In the genomic region with DNA sequence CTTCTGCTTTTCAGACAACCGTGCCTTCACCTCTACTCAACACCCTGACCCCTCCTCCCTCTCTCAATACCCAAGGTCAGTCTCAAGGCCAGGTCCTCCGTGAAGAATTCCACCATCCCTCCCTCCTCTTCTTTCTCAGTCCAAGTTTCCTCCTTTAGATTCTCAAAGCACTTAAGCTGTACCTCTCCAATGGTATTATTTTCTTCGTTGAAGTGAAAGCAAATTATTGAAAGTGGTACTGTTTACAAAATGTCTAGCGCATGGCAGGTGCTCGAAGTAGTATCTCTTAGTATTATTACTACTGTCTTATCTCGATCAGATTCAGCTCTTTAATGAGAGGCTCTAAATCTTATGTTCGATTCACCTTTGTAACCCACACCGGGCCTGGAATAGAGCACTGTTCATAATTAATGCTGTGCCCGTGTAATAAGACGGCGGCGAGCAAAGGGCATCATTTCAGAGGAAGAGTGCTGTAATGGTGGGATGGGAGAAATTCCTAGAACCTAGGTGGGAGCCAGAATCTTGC, we compare ENCODE assay signal across 8 cellular contexts. TPM values are rescaled to one million over a fixed set of nuclear protein-coding genes. Genes with fewer than 3 reads are reported as not detected.
A peak's percentile ranks its signal among the peaks of the same experiment; 100 is the strongest.
DNase-seq lines count a peak whose midpoint lies in the region; ATAC-seq, FAIRE-seq and TF ChIP-seq lines count a peak whose summit lies in the region.

No MANE protein-coding gene starts in this region.

- peak overlapping the region; percentile 83 to 91 for H3K4me3 ChIP-seq in kidney (ENCODE audit: low read length in 2 of 2)
- peak overlapping the region; percentile 93 for H3K4me3 ChIP-seq in thoracic aorta

- no peak for FAIRE-seq in kidney (lab: Jason Lieb, UNC)

- peak overlapping the region; percentile 43 to 66 for H3K9ac ChIP-seq in kidney (ENCODE audit: low read length in 2 of 2)

- peaks cover 6% of the 10 kb centered on the region for H3K27me3 Mint-ChIP-seq in activated CD8-positive, alpha-beta memory T cell treated with anti-CD3 and anti-CD28 coated beads, Interleukin-2, amount 10 ng/mL, durations not matched to agents 7 days and 5 days
- H3K27me3 Mint-ChIP-seq in activated T-helper 2 cell treated with anti-CD3 and anti-CD28 coated beads, Interferon-gamma antibody, Interleukin-2, Interleukin-4, amounts not matched to agents 10 μg/mL and 5 μg/mL and 100 μg/mL, durations not matched to agents 14 hours and 24 hours and 36 hours (ENCODE audit: low read depth) = peaks cover 5% of the 10 kb centered on the region

- CTCF ChIA-PET in activated CD8-positive, alpha-beta memory T cell treated with anti-CD3 and anti-CD28 coated beads, Interleukin-2, amount 10 ng/mL, durations not matched to agents 7 days and 5 days (lab: Charles Lee) = interaction anchor here (0.9 to 3.1 kb wide), 9 partner anchors 12 to 279 kb away, joined by 3 to 22 read pairs (median 4); partner anchors contain the start of gene SNHG17

- H3K36me3 ChIP-seq in kidney (ENCODE audit: control insufficient read depth in 1 of 2, insufficient read depth in 2 of 2, low read length in 2 of 2) (no peaks in the 10 kb centered on the region), thoracic aorta (no peaks in the 10 kb centered on the region)

- no peaks in the 10 kb centered on the region for H3K9me3 Mint-ChIP-seq in activated CD8-positive, alpha-beta memory T cell treated with anti-CD3 and anti-CD28 coated beads, Interleukin-2, amount 10 ng/mL, durations not matched to agents 7 days and 5 days (ENCODE audit: low read depth)
- H3K9me3 Mint-ChIP-seq in activated T-helper 2 cell treated with anti-CD3 and anti-CD28 coated beads, Interferon-gamma antibody, Interleukin-2, Interleukin-4, amounts not matched to agents 10 μg/mL and 5 μg/mL and 100 μg/mL, durations not matched to agents 14 hours and 24 hours and 36 hours = no peaks in the 10 kb centered on the region

- H3K4me1 ChIP-seq in kidney (ENCODE audit: control insufficient read depth in 1 of 2, insufficient read depth in 1 of 2, low read depth in 1 of 2, low read length in 2 of 2) (peaks cover 6 to 10% of the 10 kb centered on the region in 2 donors), thoracic aorta (ENCODE audit: control insufficient read depth in 1 of 2, low read depth in 2 of 2) (peaks cover 14 to 28% of the 10 kb centered on the region in 2 donors)

- H3K27ac ChIP-seq in kidney (ENCODE audit: low read depth in 2 of 2, low read length in 2 of 2) (peak overlapping the region; percentile 60 to 83), thoracic aorta (peak overlapping the region; percentile 61 to 93)

- peaks cover 5% of the 10 kb centered on the region for H3K36me3 Mint-ChIP-seq in activated CD8-positive, alpha-beta memory T cell treated with anti-CD3 and anti-CD28 coated beads, Interleukin-2, amount 10 ng/mL, durations not matched to agents 7 days and 5 days
- peaks cover 14% of the 10 kb centered on the region for H3K36me3 Mint-ChIP-seq in activated T-helper 2 cell treated with anti-CD3 and anti-CD28 coated beads, Interferon-gamma antibody, Interleukin-2, Interleukin-4, amounts not matched to agents 10 μg/mL and 5 μg/mL and 100 μg/mL, durations not matched to agents 14 hours and 24 hours and 36 hours (ENCODE audit: low read depth)

- intact Hi-C loops in activated T-helper 2 cell treated with anti-CD3 and anti-CD28 coated beads, Interferon-gamma antibody, Interleukin-2, Interleukin-4, amounts not matched to agents 10 μg/mL and 5 μg/mL and 100 μg/mL, durations not matched to agents 14 hours and 24 hours and 36 hours (cut with micrococcal nuclease) = loop anchor here (1.0 kb wide), 2 partner anchors 26 to 37 kb away; partner anchors contain the start of gene SNHG17
- intact Hi-C loops in kidney (cut with DNase I) = no loop called here

- peak overlapping the region; percentile 83 for H3K4me3 Mint-ChIP-seq in activated CD8-positive, alpha-beta memory T cell treated with anti-CD3 and anti-CD28 coated beads, Interleukin-2, amount 10 ng/mL, durations not matched to agents 7 days and 5 days
- peak overlapping the region; percentile 78 for H3K4me3 Mint-ChIP-seq in activated T-helper 2 cell treated with anti-CD3 and anti-CD28 coated beads, Interferon-gamma antibody, Interleukin-2, Interleukin-4, amounts not matched to agents 10 μg/mL and 5 μg/mL and 100 μg/mL, durations not matched to agents 14 hours and 24 hours and 36 hours (ENCODE audit: low read depth)

- no peak for DNase-seq in activated CD8-positive, alpha-beta memory T cell treated with anti-CD3 and anti-CD28 coated beads, Interleukin-2, amount 10 ng/mL, durations not matched to agents 7 days and 5 days
- no peak for DNase-seq in activated CD8-positive, alpha-beta memory T cell treated with anti-CD3 and anti-CD28 coated beads, Interleukin-2, amount 50 U/mL, for 4 hours
- no peak for DNase-seq in activated T-helper 2 cell treated with anti-CD3 and anti-CD28 coated beads, Interferon-gamma antibody, Interleukin-2, Interleukin-4, amounts not matched to agents 10 μg/mL and 5 μg/mL and 100 μg/mL, durations not matched to agents 14 hours and 24 hours and 36 hours (ENCODE audit: low spot score)
- no peak for DNase-seq in kidney
- DNase-seq in thoracic aorta (ENCODE audit: low spot score) = no peak

- H3K9me3 ChIP-seq in kidney (ENCODE audit: control insufficient read depth in 1 of 2, low read length in 2 of 2) = no peaks in the 10 kb centered on the region
- no peaks in the 10 kb centered on the region for H3K9me3 ChIP-seq in thoracic aorta

- H3K4me1 Mint-ChIP-seq in activated CD8-positive, alpha-beta memory T cell treated with anti-CD3 and anti-CD28 coated beads, Interleukin-2, amount 10 ng/mL, durations not matched to agents 7 days and 5 days = peaks cover 39% of the 10 kb centered on the region
- peaks cover 24% of the 10 kb centered on the region for H3K4me1 Mint-ChIP-seq in activated T-helper 2 cell treated with anti-CD3 and anti-CD28 coated beads, Interferon-gamma antibody, Interleukin-2, Interleukin-4, amounts not matched to agents 10 μg/mL and 5 μg/mL and 100 μg/mL, durations not matched to agents 14 hours and 24 hours and 36 hours (ENCODE audit: low read depth)

- no peak for ATAC-seq in activated CD8-positive, alpha-beta memory T cell treated with anti-CD3 and anti-CD28 coated beads, Interleukin-2, amount 10 ng/mL, durations not matched to agents 7 days and 5 days
- ATAC-seq in thoracic aorta (ENCODE audit: insufficient number of reproducible peaks, low FRiP score, low read depth) (peak; percentile 13), GM19324 (IDR thresholded peaks at IDR 0.05; ENCODE audit: low FRiP score, unreplicated experiment) (no peak), HG02885 (IDR thresholded peaks at IDR 0.05; ENCODE audit: poor library complexity, unreplicated experiment) (no peak), HG03469 (IDR thresholded peaks at IDR 0.05; ENCODE audit: unreplicated experiment) (no peak)

- peak overlapping the region; percentile 71 for H3K27ac Mint-ChIP-seq in activated CD8-positive, alpha-beta memory T cell treated with anti-CD3 and anti-CD28 coated beads, Interleukin-2, amount 10 ng/mL, durations not matched to agents 7 days and 5 days
- H3K27ac Mint-ChIP-seq in activated T-helper 2 cell treated with anti-CD3 and anti-CD28 coated beads, Interferon-gamma antibody, Interleukin-2, Interleukin-4, amounts not matched to agents 10 μg/mL and 5 μg/mL and 100 μg/mL, durations not matched to agents 14 hours and 24 hours and 36 hours = peak overlapping the region; percentile 67

- H3K27me3 ChIP-seq in thoracic aorta (replicated peaks; ENCODE audit: insufficient read depth) = no peaks in the 10 kb centered on the region

- TF ChIP-seq CTCF in kidney (IDR thresholded peaks at IDR 0.05; ENCODE audit: borderline replicate concordance, extremely low read depth, insufficient read depth) (no peak), thoracic aorta (IDR thresholded peaks at IDR 0.05) (no peak)

RNA-seq across cellular contexts. Expression of gene RALGAPB, which starts 0.6 kb away (rescaled TPM):
- total RNA-seq in activated CD8-positive, alpha-beta memory T cell treated with anti-CD3 and anti-CD28 coated beads, Interleukin-2, amount 10 ng/mL, durations not matched to agents 7 days and 5 days = 10 to 100 TPM; 31.9 to 32.2 TPM
- total RNA-seq in activated T-helper 2 cell treated with anti-CD3 and anti-CD28 coated beads, Interferon-gamma antibody, Interleukin-2, Interleukin-4, amounts not matched to agents 10 μg/mL and 5 μg/mL and 100 μg/mL, durations not matched to agents 14 hours and 24 hours and 36 hours = 30.0 and 33.1 TPM in 2 replicates
- total RNA-seq in kidney (43.3 TPM), thoracic aorta (10 to 100 TPM; 50.2 to 51.5 TPM)
- polyA plus RNA-seq in kidney (ENCODE audit: insufficient read depth, low read depth, low replicate concordance) = 9.4 TPM

RNA-seq across cellular contexts. Expression of gene SNHG17, which starts 36.9 kb away (rescaled TPM):
- 100 to 1,000 TPM in 1 of 2 experiments, 10 to 100 TPM in 1; 92.3 to 123 TPM for total RNA-seq in activated CD8-positive, alpha-beta memory T cell treated with anti-CD3 and anti-CD28 coated beads, Interleukin-2, amount 10 ng/mL, durations not matched to agents 7 days and 5 days
- total RNA-seq in activated T-helper 2 cell treated with anti-CD3 and anti-CD28 coated beads, Interferon-gamma antibody, Interleukin-2, Interleukin-4, amounts not matched to agents 10 μg/mL and 5 μg/mL and 100 μg/mL, durations not matched to agents 14 hours and 24 hours and 36 hours = 78.7 and 83.7 TPM in 2 replicates
- total RNA-seq in kidney (33.2 TPM), thoracic aorta (10 to 100 TPM in 1 of 2 donors, 1 to 10 TPM in 1; 8.9 to 38.9 TPM)
- 19.7 TPM for polyA plus RNA-seq in kidney (ENCODE audit: insufficient read depth, low read depth, low replicate concordance)
